In genomic region chr17:80955673-80956306, GRCh38 we compare ENCODE assay signal across 2 cellular contexts.
TF ChIP-seq lines count a peak whose summit lies in the region.

No MANE protein-coding gene starts in this region.

TF ChIP-seq in HepG2, 621 proteins besides CTCF, POLR2A, EP300 and RAD21:
- TF ChIP-seq TMF1 (CRISPR knock-in tag; IDR thresholded peaks at IDR 0.05; ENCODE audit: low read depth), result no peak
- TF ChIP-seq ZXDC (CRISPR knock-in tag; IDR thresholded peaks at IDR 0.05), result no peak
- TF ChIP-seq ZKSCAN5 (CRISPR knock-in tag; IDR thresholded peaks at IDR 0.05), result no peak
- TF ChIP-seq PAXIP1 (CRISPR knock-in tag; conservative IDR thresholded peaks at IDR 0.05), result no peak
- TF ChIP-seq FOXK1 (CRISPR knock-in tag; IDR thresholded peaks at IDR 0.05; ENCODE audit: borderline replicate concordance, low read depth), result no peak
- TF ChIP-seq ARNT2 (CRISPR knock-in tag; IDR thresholded peaks at IDR 0.05; ENCODE audit: low read depth), result no peak
- TF ChIP-seq CENPT (CRISPR knock-in tag; IDR thresholded peaks at IDR 0.05; ENCODE audit: low read depth), result no peak
- no peak for TF ChIP-seq MIER2 (CRISPR knock-in tag; IDR thresholded peaks at IDR 0.05)
- no peak for TF ChIP-seq ZSCAN9 (CRISPR knock-in tag; IDR thresholded peaks at IDR 0.05; ENCODE audit: borderline replicate concordance)
- no peak for TF ChIP-seq SP4 (CRISPR knock-in tag; IDR thresholded peaks at IDR 0.05)
- no peak for TF ChIP-seq GATAD2A (CRISPR knock-in tag; IDR thresholded peaks at IDR 0.05)

TF ChIP-seq in WTC11, 78 proteins besides CTCF, POLR2A, EP300 and RAD21:
- TF ChIP-seq CDX4 (CRISPR knock-in tag; IDR thresholded peaks at IDR 0.05; ENCODE audit: borderline replicate concordance) (no peak), STAT6 (CRISPR knock-in tag; conservative IDR thresholded peaks at IDR 0.05; ENCODE audit: low read depth) (no peak), GABPB1 (CRISPR knock-in tag; IDR thresholded peaks at IDR 0.05) (no peak), USF1 (CRISPR knock-in tag; IDR thresholded peaks at IDR 0.05) (no peak), ZNF281 (CRISPR knock-in tag; IDR thresholded peaks at IDR 0.05) (no peak), ZSCAN18 (CRISPR knock-in tag; IDR thresholded peaks at IDR 0.05) (no peak), MLX (CRISPR knock-in tag; IDR thresholded peaks at IDR 0.05) (no peak), ZNF423 (CRISPR knock-in tag; IDR thresholded peaks at IDR 0.05) (no peak), SP1 (CRISPR knock-in tag; conservative IDR thresholded peaks at IDR 0.05) (no peak), MXD4 (CRISPR knock-in tag; IDR thresholded peaks at IDR 0.05; ENCODE audit: borderline replicate concordance) (no peak), FOXP1 (CRISPR knock-in tag; IDR thresholded peaks at IDR 0.05; ENCODE audit: borderline replicate concordance) (no peak), ERG (CRISPR knock-in tag; IDR thresholded peaks at IDR 0.05) (no peak), TCF7 (CRISPR knock-in tag; IDR thresholded peaks at IDR 0.05; ENCODE audit: low read depth) (no peak), NR2C2 (CRISPR knock-in tag; IDR thresholded peaks at IDR 0.05) (no peak), CREM (CRISPR knock-in tag; IDR thresholded peaks at IDR 0.05) (no peak), HMGXB4 (CRISPR knock-in tag; IDR thresholded peaks at IDR 0.05) (no peak)
